In genomic region chr4:76596713-76597112, GRCh38 we compare ENCODE assay signal across 11 cellular contexts.
"Had no signal": no experiment of that assay in that cellular context is flagged by ENCODE, and none has a peak within 500 bp of the region (broad histone marks: within the 10 kb centered on the region; RNA-seq: fewer than 3 reads in every experiment).

No MANE protein-coding gene starts in this region.

- H3K27ac ChIP-seq: foreskin keratinocyte had no signal

- H3K4me1 ChIP-seq: foreskin keratinocyte had no signal

- ATAC-seq: activated CD8-positive, alpha-beta memory T cell treated with anti-CD3 and anti-CD28 coated beads, Interleukin-2, amount 10 ng/mL, durations not matched to agents 7 days and 5 days; activated T-cell treated with anti-CD3 and anti-CD28 coated beads, Interleukin-2, amount 50 U/mL, for 4 hours; foreskin keratinocyte; naive thymus-derived CD8-positive, alpha-beta T cell had no signal

- H3K4me3 ChIP-seq: lung had no signal

- DNase-seq: activated CD4-positive, alpha-beta T cell treated with anti-CD3 and anti-CD28 coated beads, Interleukin-2, amount 50 U/mL, for 48 hours; activated CD4-positive, CD25-positive, alpha-beta regulatory T cell treated with anti-CD3 and anti-CD28 coated beads, Interleukin-2, amount 50 U/mL, for 72 hours; activated CD8-positive, alpha-beta memory T cell treated with anti-CD3 and anti-CD28 coated beads, Interleukin-2, amount 10 ng/mL, durations not matched to agents 7 days and 5 days; activated gamma-delta T cell; activated T-cell treated with anti-CD3 and anti-CD28 coated beads, Interleukin-2, amount 50 U/mL, for 4 hours; foreskin keratinocyte; islet precursor cell; naive thymus-derived CD8-positive, alpha-beta T cell; stimulated activated CD4-positive, alpha-beta T cell treated with anti-CD3 and anti-CD28 coated beads, Interleukin-4, amount 100 ng/mL, for 1 hour; stimulated activated CD8-positive, alpha-beta memory T cell treated with anti-CD3 and anti-CD28 coated beads, Interleukin-4, amount 100 ng/mL, for 48 hours had no signal
